Comparison of ENCODE assay signal across 7 cellular contexts in genomic region chr1:219949227-219949626, GRCh38. TPM values are rescaled to one million over a fixed set of nuclear protein-coding genes. Genes with fewer than 3 reads are reported as not detected.
"Had no signal": no experiment of that assay in that cellular context is flagged by ENCODE, and none has a peak within 500 bp of the region (broad histone marks: within the 10 kb centered on the region; RNA-seq: fewer than 3 reads in every experiment).

No MANE protein-coding gene starts in this region.

RNA-seq across cellular contexts. Expression of gene SLC30A10, which starts 20.9 kb away (rescaled TPM):
- total RNA-seq: subcutaneous adipose tissue, thoracic aorta, upper lobe of left lung, upper lobe of right lung, ureter had no signal
- polyA plus RNA-seq: stomach, urinary bladder had no signal
